8 cellular contexts compared by ENCODE assay signal in genomic region chr16:23597003-23597756, GRCh38. TPM values are rescaled to one million over a fixed set of nuclear protein-coding genes. Genes with fewer than 3 reads are reported as not detected.
A peak's percentile ranks its signal among the peaks of the same experiment; 100 is the strongest.
DNase-seq lines count a peak whose midpoint lies in the region; ATAC-seq and TF ChIP-seq lines count a peak whose summit lies in the region.

No MANE protein-coding gene starts in this region.

- no peak overlapping the region for H2BK15ac ChIP-seq in IMR-90 (ENCODE audit: low read depth, low read length)

- H3K36me3 Mint-ChIP-seq in progenitor cell of endocrine pancreas (ENCODE audit: insufficient read depth): peaks cover 8% of the 10 kb centered on the region

- H3K9me3 ChIP-seq in DND-41 (ENCODE audit: insufficient read depth, low read length, severe bottlenecking) (no peaks in the 10 kb centered on the region), IMR-90 (ENCODE audit: control insufficient read depth, insufficient read depth, low read length) (no peaks in the 10 kb centered on the region), SK-N-SH (no peaks in the 10 kb centered on the region)

- H3K14ac ChIP-seq in IMR-90 (replicated peaks; ENCODE audit: low read depth, low read length): no peak overlapping the region

- H2AFZ ChIP-seq in DND-41 (ENCODE audit: low read depth, low read length) (peak overlapping the region; percentile 63), IMR-90 (replicated peaks; ENCODE audit: low read length, poor library complexity) (peak overlapping the region; percentile 54), SK-N-SH (ENCODE audit: low read depth) (peak overlapping the region; percentile 96; the same call in 1 of the 2 replicates)

- peak overlapping the region; percentile 67 for H4K5ac ChIP-seq in IMR-90 (ENCODE audit: low read depth, low read length)

- no peaks in the 10 kb centered on the region for H3K9me3 Mint-ChIP-seq in progenitor cell of endocrine pancreas (ENCODE audit: low read depth)

- H2BK120ac ChIP-seq in IMR-90 (ENCODE audit: low read depth, low read length): no peak overlapping the region

- CTCF ChIA-PET in IMR-90 (lab: Yijun Ruan, JAX): interaction anchor here (0.8 kb wide), 1 partner anchor 12 kb away, joined by 3 read pairs; no protein-coding TSS in a partner anchor
- CTCF ChIA-PET in SK-N-SH (lab: Yijun Ruan, JAX): interaction anchor here (0.6 to 2.2 kb wide), 17 partner anchors 9 to 83 kb away, joined by 3 to 17 read pairs (median 4); partner anchors contain the start of genes EARS2 and UBFD1

- H3K56ac ChIP-seq in IMR-90 (ENCODE audit: extremely low read depth, insufficient read depth, low read length): no peak overlapping the region

- H3K79me2 ChIP-seq in DND-41 (ENCODE audit: insufficient read depth, low read length) (peaks cover 37% of the 10 kb centered on the region), SK-N-SH (ENCODE audit: insufficient read depth) (peaks cover 40% of the 10 kb centered on the region)

- TF ChIP-seq CTCF in DND-41 (IDR thresholded peaks at IDR 0.05; ENCODE audit: borderline replicate concordance, extremely low read depth, low read length, poor library complexity, severe bottlenecking) (peak; percentile 22), IMR-90 (conservative IDR thresholded peaks at IDR 0.05; ENCODE audit: low read depth, low read length) (no peak), SK-N-SH (IDR thresholded peaks at IDR 0.05) (no peak; the same call in 1 of the 2 replicates), progenitor cell of endocrine pancreas (IDR thresholded peaks at IDR 0.05; ENCODE audit: unreplicated experiment) (no peak)

- peak overlapping the region; percentile 68 for H2AK9ac ChIP-seq in IMR-90 (replicated peaks; ENCODE audit: low read depth, low read length, poor library complexity)

- H3K36me3 ChIP-seq in DND-41 (ENCODE audit: insufficient read depth, low read length) (peaks cover 32% of the 10 kb centered on the region), IMR-90 (ENCODE audit: control insufficient read depth, insufficient read depth, low read length) (peaks cover 10% of the 10 kb centered on the region), SK-N-SH (replicated peaks in 1 of 2; ENCODE audit: control insufficient read depth in 1 of 2, insufficient read depth in 2 of 2, low read length in 1 of 2) (peaks cover 5 to 6% of the 10 kb centered on the region in 2 experiments)

- TF ChIP-seq RAD21 in IMR-90 (IDR thresholded peaks at IDR 0.05; ENCODE audit: low read length) (no peak), SK-N-SH (IDR thresholded peaks at IDR 0.05; ENCODE audit: low read length) (peak; percentile 25)

- peaks cover 5% of the 10 kb centered on the region for H3K9me1 ChIP-seq in IMR-90 (ENCODE audit: insufficient read depth, low read length)

- H3K79me1 ChIP-seq in IMR-90 (ENCODE audit: low read depth in 1 of 2, low read length in 2 of 2): peaks cover 0 to 23% of the 10 kb centered on the region in 2 experiments; a peak in 3 of 4 replicates

- TF ChIP-seq POLR2A in IMR-90 (IDR thresholded peaks at IDR 0.05; ENCODE audit: low read depth, low read length): no peak
- TF ChIP-seq POLR2A in erythroblast (IDR thresholded peaks at IDR 0.05; ENCODE audit: low read length): no peak

- intact Hi-C loops in IMR-90 (cut with micrococcal nuclease): loop anchor here (2.0 kb wide), 1 partner anchor 44 kb away; the partner anchor contains the start of genes DCTN5 and PALB2

- WGBS in IMR-90 (ENCODE audit: extremely low coverage in 2 of 2, insufficient read length in 1 of 2), 2 experiments: 80% methylated on average over 1 of the region's 11 CpGs; no CpG with 5 or more reads in 1 of the 2 experiments
- WGBS in SK-N-SH (ENCODE audit: low lambda C conversion rate): 79% methylated on average over 11 of the region's 11 CpGs

- in situ Hi-C loops in IMR-90 (cut with MboI; ENCODE audit: low sequenced_read_pairs): no loop called here

- no peak overlapping the region; the same call in 1 of the 2 replicates for H3K4ac ChIP-seq in IMR-90 (ENCODE audit: low read depth, low read length)

- POLR2A ChIA-PET in IMR-90 (lab: Charles Lee; ENCODE audit: unreplicated experiment) (no interaction called here), SK-N-SH (lab: Yijun Ruan, JAX) (no interaction called here)

- H2BK20ac ChIP-seq in IMR-90 (ENCODE audit: low read depth, low read length): no peak overlapping the region

- H3K4me3 ChIP-seq in DND-41 (ENCODE audit: low read depth in 1 of 2, low read length in 2 of 2): no peak overlapping the region
- H3K4me3 ChIP-seq in IMR-90 (ENCODE audit: insufficient read depth, low read depth, low read length): no peak overlapping the region
- H3K4me3 ChIP-seq in SK-N-SH (ENCODE audit: low read depth in 2 of 2, low read length in 1 of 2): no peak overlapping the region; a peak in 1 of 4 replicates

- DNase-seq in DND-41 (peak; percentile 11), IMR-90 (no peak), SK-N-SH (peak; percentile 42), erythroblast (lab: John Stamatoyannopoulos, UW) (peak; percentile 77 to 83), progenitor cell of endocrine pancreas (ENCODE audit: low spot score, unreplicated experiment) (no peak)

- H2AK5ac ChIP-seq in IMR-90 (ENCODE audit: low read depth, low read length): peak overlapping the region; percentile 51; the same call in 1 of the 2 replicates

- H3K4me1 Mint-ChIP-seq in progenitor cell of endocrine pancreas (ENCODE audit: low read depth): peaks cover 5% of the 10 kb centered on the region

- no peak overlapping the region for H3K23ac ChIP-seq in IMR-90 (ENCODE audit: low read depth, low read length)

- H3K27me3 ChIP-seq in DND-41 (ENCODE audit: insufficient read depth, low read length, poor library complexity) (no peaks in the 10 kb centered on the region), IMR-90 (ENCODE audit: control insufficient read depth, insufficient read depth, low read length) (no peaks in the 10 kb centered on the region), SK-N-SH (ENCODE audit: insufficient read depth) (no peaks in the 10 kb centered on the region)

- no peaks in the 10 kb centered on the region for H3K9me2 ChIP-seq in SK-N-SH

- H3K27ac ChIP-seq in DND-41 (ENCODE audit: low read length) (0 out of 2 replicates have a peak overlapping the region, but pooled peaks have one; percentile 13), IMR-90 (ENCODE audit: insufficient read depth, low read length) (no peak overlapping the region), SK-N-SH (ENCODE audit: low read depth in 2 of 2, low read length in 1 of 2) (no peak overlapping the region; a peak in 1 of 4 replicates)

- H4K8ac ChIP-seq in IMR-90 (ENCODE audit: low read depth in 2 of 2, low read length in 2 of 2): peak overlapping the region; percentile 58 to 75; a peak in 3 of 4 replicates

- peak overlapping the region; percentile 99; the same call in 1 of the 2 replicates for H3K4me2 ChIP-seq in DND-41 (ENCODE audit: insufficient read depth, low read length)
- no peak overlapping the region for H3K4me2 ChIP-seq in IMR-90 (ENCODE audit: low read depth, low read length)
- no peak overlapping the region for H3K4me2 ChIP-seq in SK-N-SH

- peaks cover 32% of the 10 kb centered on the region for H4K20me1 ChIP-seq in DND-41 (ENCODE audit: insufficient read depth, low read length)
- H4K20me1 ChIP-seq in IMR-90 (ENCODE audit: insufficient read depth, low read length): peaks cover 18% of the 10 kb centered on the region
- H4K20me1 ChIP-seq in SK-N-SH (ENCODE audit: insufficient read depth): 0 out of 2 replicates have a peak, but pooled peaks cover 8% of the 10 kb centered on the region

- H3K27ac Mint-ChIP-seq in progenitor cell of endocrine pancreas: no peak overlapping the region

- ATAC-seq in DND-41 (ENCODE audit: insufficient read depth, low read depth): no peak
- no peak for ATAC-seq in IMR-90 (ENCODE audit: low read depth)
- no peak for ATAC-seq in HG02623 (IDR thresholded peaks at IDR 0.05; ENCODE audit: unreplicated experiment)
- no peak for ATAC-seq in HG03378 (IDR thresholded peaks at IDR 0.05; ENCODE audit: unreplicated experiment)
- no peak for ATAC-seq in GM18907 (IDR thresholded peaks at IDR 0.05; ENCODE audit: unreplicated experiment)

- H3K27me3 Mint-ChIP-seq in progenitor cell of endocrine pancreas: no peaks in the 10 kb centered on the region

- H3F3A ChIP-seq in SK-N-SH (replicated peaks; ENCODE audit: insufficient read depth): no peaks in the 10 kb centered on the region

- H4K91ac ChIP-seq in IMR-90 (ENCODE audit: insufficient read depth, low read depth, low read length): no peak overlapping the region

- no peak overlapping the region for H2BK5ac ChIP-seq in IMR-90 (ENCODE audit: low read depth, low read length, poor library complexity, severe bottlenecking)

- H3K9ac ChIP-seq in DND-41 (ENCODE audit: low read depth, low read length): no peak overlapping the region
- H3K9ac ChIP-seq in IMR-90 (ENCODE audit: low read depth, low read length): no peak overlapping the region
- no peak overlapping the region for H3K9ac ChIP-seq in SK-N-SH

- H3K4me3 Mint-ChIP-seq in progenitor cell of endocrine pancreas (ENCODE audit: low read depth): peak overlapping the region; percentile 34

- no peak for TF ChIP-seq EP300 in SK-N-SH (IDR thresholded peaks at IDR 0.05; ENCODE audit: borderline replicate concordance in 1 of 2, low read depth in 1 of 2, low read length in 1 of 2)

- dilution Hi-C loops in IMR-90 (cut with HindIII; ENCODE audit: low sequenced_read_pairs, unreplicated experiment): no loop called here

- no peak overlapping the region for H3K18ac ChIP-seq in IMR-90 (ENCODE audit: low read depth, low read length)

- H3K4me1 ChIP-seq in DND-41 (ENCODE audit: insufficient read depth, low read length) (peaks cover 32% of the 10 kb centered on the region), IMR-90 (ENCODE audit: control insufficient read depth, insufficient read depth, low read length) (peaks cover 3% of the 10 kb centered on the region; the same call in 1 of the 2 replicates), SK-N-SH (ENCODE audit: control insufficient read depth in 1 of 2, insufficient read depth in 2 of 2, low read depth in 1 of 2, low read length in 1 of 2) (peaks cover 0 to 7% of the 10 kb centered on the region in 2 experiments; a peak in 1 of 4 replicates)

- no TSS peak for BruUV-seq in IMR-90 (replicated peaks; lab: Mats Ljungman, UMichigan)

RNA-seq across cellular contexts. Expression of gene NDUFAB1, which starts 1.1 kb away (rescaled TPM):
- total RNA-seq in IMR-90 (2012; rRNA removed) (114 and 117 TPM in 2 replicates), progenitor cell of endocrine pancreas (75.9 and 80.2 TPM in 2 replicates)
- polyA plus RNA-seq in IMR-90 (2012; rRNA removed) (146 and 185 TPM in 2 replicates), SK-N-SH (2012; rRNA removed) (187 and 191 TPM in 2 replicates)
- polyA plus RNA-seq in IMR-90 (2012; cell fraction: cytosol; rRNA removed): 210 and 224 TPM in 2 replicates
- 44.0 and 64.7 TPM in 2 replicates for polyA plus RNA-seq in IMR-90 (2012; cell fraction: nucleus; rRNA removed; ENCODE audit: low replicate concordance)
- 205 and 238 TPM in 2 replicates for polyA plus RNA-seq in SK-N-SH (2012; cell fraction: cytosol; rRNA removed)
- polyA plus RNA-seq in SK-N-SH (2012; cell fraction: nucleus; rRNA removed): 80.8 and 109 TPM in 2 replicates

RNA-seq across cellular contexts. Expression of gene UBFD1, which starts 39.7 kb away (rescaled TPM):
- 39.3 and 48.9 TPM in 2 replicates for total RNA-seq in IMR-90 (2012; rRNA removed)
- 48.4 and 55.0 TPM in 2 replicates for polyA plus RNA-seq in IMR-90 (2012; rRNA removed)
- 29.3 and 70.8 TPM in 2 replicates for polyA plus RNA-seq in IMR-90 (2012; cell fraction: cytosol; rRNA removed)
- 68.5 and 100.0 TPM in 2 replicates for polyA plus RNA-seq in IMR-90 (2012; cell fraction: nucleus; rRNA removed; ENCODE audit: low replicate concordance)
- 66.1 and 68.9 TPM in 2 replicates for polyA plus RNA-seq in SK-N-SH (2012; rRNA removed)
- polyA plus RNA-seq in SK-N-SH (2012; cell fraction: cytosol; rRNA removed): 53.4 and 67.1 TPM in 2 replicates
- polyA plus RNA-seq in SK-N-SH (2012; cell fraction: nucleus; rRNA removed): 129 and 153 TPM in 2 replicates
- 101 and 106 TPM in 2 replicates for total RNA-seq in progenitor cell of endocrine pancreas

RNA-seq across cellular contexts. Expression of gene EARS2, which starts 40.0 kb away (rescaled TPM):
- 23.3 and 28.1 TPM in 2 replicates for total RNA-seq in IMR-90 (2012; rRNA removed)
- polyA plus RNA-seq in IMR-90 (2012; rRNA removed): 37.7 and 37.8 TPM in 2 replicates
- polyA plus RNA-seq in IMR-90 (2012; cell fraction: cytosol; rRNA removed): 11.8 and 19.7 TPM in 2 replicates
- polyA plus RNA-seq in IMR-90 (2012; cell fraction: nucleus; rRNA removed; ENCODE audit: low replicate concordance): 32.3 and 45.8 TPM in 2 replicates
- polyA plus RNA-seq in SK-N-SH (2012; rRNA removed): 23.2 and 37.4 TPM in 2 replicates
- 19.1 and 24.7 TPM in 2 replicates for polyA plus RNA-seq in SK-N-SH (2012; cell fraction: cytosol; rRNA removed)
- 53.3 and 71.1 TPM in 2 replicates for polyA plus RNA-seq in SK-N-SH (2012; cell fraction: nucleus; rRNA removed)
- total RNA-seq in progenitor cell of endocrine pancreas: 24.7 and 26.6 TPM in 2 replicates

RNA-seq across cellular contexts. Expression of gene PALB2, which starts 43.9 kb away (rescaled TPM):
- 8.6 and 11.7 TPM in 2 replicates for total RNA-seq in IMR-90 (2012; rRNA removed)
- 3.1 and 4.1 TPM in 2 replicates for polyA plus RNA-seq in IMR-90 (2012; rRNA removed)
- polyA plus RNA-seq in IMR-90 (2012; cell fraction: cytosol; rRNA removed): 0.63 and 0.70 TPM in 2 replicates
- 1.1 and 5.1 TPM in 2 replicates for polyA plus RNA-seq in IMR-90 (2012; cell fraction: nucleus; rRNA removed; ENCODE audit: low replicate concordance)
- 3.3 and 4.5 TPM in 2 replicates for polyA plus RNA-seq in SK-N-SH (2012; rRNA removed)
- polyA plus RNA-seq in SK-N-SH (2012; cell fraction: cytosol; rRNA removed): 4.4 and 5.0 TPM in 2 replicates
- polyA plus RNA-seq in SK-N-SH (2012; cell fraction: nucleus; rRNA removed): 4.5 and 6.3 TPM in 2 replicates
- 21.0 TPM in 2 replicates for total RNA-seq in progenitor cell of endocrine pancreas

RNA-seq across cellular contexts. Expression of gene DCTN5, which starts 44.1 kb away (rescaled TPM):
- total RNA-seq in IMR-90 (2012; rRNA removed): 111 and 121 TPM in 2 replicates
- 43.3 and 49.6 TPM in 2 replicates for polyA plus RNA-seq in IMR-90 (2012; rRNA removed)
- polyA plus RNA-seq in IMR-90 (2012; cell fraction: cytosol; rRNA removed): 10.9 and 13.9 TPM in 2 replicates
- 14.4 and 61.6 TPM in 2 replicates for polyA plus RNA-seq in IMR-90 (2012; cell fraction: nucleus; rRNA removed; ENCODE audit: low replicate concordance)
- 45.6 and 59.8 TPM in 2 replicates for polyA plus RNA-seq in SK-N-SH (2012; rRNA removed)
- polyA plus RNA-seq in SK-N-SH (2012; cell fraction: cytosol; rRNA removed): 59.2 and 59.9 TPM in 2 replicates
- polyA plus RNA-seq in SK-N-SH (2012; cell fraction: nucleus; rRNA removed): 37.5 and 74.0 TPM in 2 replicates
- total RNA-seq in progenitor cell of endocrine pancreas: 79.8 and 88.9 TPM in 2 replicates

Comparison
In these comparisons a context has a peak if more than half of its experiments do, and no peak if none do; other contexts are left out.
1. DNase-seq: peak in DND-41 (single experiment), SK-N-SH (single experiment) and erythroblast (2 of 2); none in IMR-90 (single experiment) and progenitor cell of endocrine pancreas (single experiment).
2. Peak in every context shown above with its lines, with median percentiles within 50 percentile points of each other: H2AFZ ChIP-seq.